Comparison of ENCODE assay signal across 18 cellular contexts in the genomic region with DNA sequence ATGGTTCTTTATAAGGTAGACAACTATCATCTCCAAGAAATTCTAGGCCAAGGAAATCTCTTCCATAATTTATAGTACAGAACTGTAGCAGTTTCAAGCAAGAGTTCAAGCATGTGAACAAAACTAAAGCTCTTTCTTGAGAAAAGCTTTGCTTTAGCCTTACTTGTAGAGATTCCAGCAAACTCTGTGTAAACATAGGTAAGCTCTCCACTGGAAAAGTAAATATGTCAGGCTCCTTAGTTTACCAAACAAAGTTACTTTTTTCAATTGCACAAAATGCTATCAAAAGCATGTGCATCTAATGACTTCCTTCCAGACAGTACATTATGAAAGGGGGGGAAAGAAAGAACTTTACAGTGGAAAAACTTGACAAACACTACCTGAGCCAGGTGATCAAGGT.
DNase-seq lines count a peak whose midpoint lies in the region; ATAC-seq, FAIRE-seq and TF ChIP-seq lines count a peak whose summit lies in the region.
"Had no signal": no experiment of that assay in that cellular context is flagged by ENCODE, and none has a peak within 500 bp of the region (broad histone marks: within the 10 kb centered on the region; RNA-seq: fewer than 3 reads in every experiment).

No MANE protein-coding gene starts in this region.

- ATAC-seq in memory B cell (ENCODE audit: low read depth) (no peak), HG03565 (IDR thresholded peaks at IDR 0.05; ENCODE audit: unreplicated experiment) (no peak), GM19023 (IDR thresholded peaks at IDR 0.05; ENCODE audit: unreplicated experiment) (no peak)
- ATAC-seq in stimulated activated naive CD8-positive, alpha-beta T cell treated with anti-CD3 and anti-CD28 coated beads, Interleukin-15, Interleukin-2, amounts not matched to agents 100 U/mL and 50 U/mL, for 24 hours = no peak
- ATAC-seq: PC-3 had no signal

- H3K27ac ChIP-seq in HL-60 (replicated peaks) (peak overlapping the region; percentile 14; the same call in 1 of the 2 replicates), angular gyrus (ENCODE audit: low read depth, low read length) (peak overlapping the region; percentile 1)
- H3K27ac ChIP-seq: BLaER1, GM23248, RWPE1 had no signal

- peak overlapping the region; percentile 50 for H3K27ac Mint-ChIP-seq in memory B cell

- no peak overlapping the region for H3K4me3 Mint-ChIP-seq in memory B cell

- FAIRE-seq in D721Med (lab: Jason Lieb, UNC) = no peak

- H3K36me3 Mint-ChIP-seq in memory B cell = peaks cover 10% of the 10 kb centered on the region

- TF ChIP-seq CTCF in HL-60 (IDR thresholded peaks at IDR 0.05; ENCODE audit: insufficient read depth, low read length) = no peak
- no peak for TF ChIP-seq CTCF in D721Med (IDR thresholded peaks at IDR 0.05; ENCODE audit: insufficient read depth, missing control alignments)

- H3K9me3 Mint-ChIP-seq in memory B cell = no peaks in the 10 kb centered on the region

- H3K27me3 Mint-ChIP-seq in memory B cell = no peaks in the 10 kb centered on the region

- DNase-seq in HL-60 (ENCODE audit: low read depth in 1 of 2, low spot score in 1 of 2) = no peak
- no peak for DNase-seq in memory B cell (ENCODE audit: low spot score in 2 of 2)
- DNase-seq in D721Med (ENCODE audit: insufficient read length, low spot score) = no peak
- DNase-seq in stimulated activated naive CD8-positive, alpha-beta T cell treated with anti-CD3 and anti-CD28 coated beads, Interleukin-15, Interleukin-2, amounts not matched to agents 100 U/mL and 50 U/mL, for 24 hours = no peak
- DNase-seq: DMS153, GM23248, HCEC 1CT, KBM-7, NCI-H1417 treated with DMSO at 0.1 percent for 48 hours, NCI-H2029, NCI-H2171, NCI-H446 treated with DMSO at 0.1 percent for 48 hours, PC-3 had no signal

- H3K4me3 ChIP-seq in HL-60 (replicated peaks; ENCODE audit: insufficient read depth, low read length) = no peak overlapping the region
- H3K4me3 ChIP-seq: BLaER1, GM23248 had no signal

- no peaks in the 10 kb centered on the region for H3K27me3 ChIP-seq in HL-60 (ENCODE audit: insufficient read depth, poor library complexity, severe bottlenecking)
- H3K27me3 ChIP-seq: BLaER1 had no signal

- peaks cover 21% of the 10 kb centered on the region for H3K4me1 Mint-ChIP-seq in memory B cell
